Comparison of ENCODE assay signal across 11 cellular contexts in the genomic region with DNA sequence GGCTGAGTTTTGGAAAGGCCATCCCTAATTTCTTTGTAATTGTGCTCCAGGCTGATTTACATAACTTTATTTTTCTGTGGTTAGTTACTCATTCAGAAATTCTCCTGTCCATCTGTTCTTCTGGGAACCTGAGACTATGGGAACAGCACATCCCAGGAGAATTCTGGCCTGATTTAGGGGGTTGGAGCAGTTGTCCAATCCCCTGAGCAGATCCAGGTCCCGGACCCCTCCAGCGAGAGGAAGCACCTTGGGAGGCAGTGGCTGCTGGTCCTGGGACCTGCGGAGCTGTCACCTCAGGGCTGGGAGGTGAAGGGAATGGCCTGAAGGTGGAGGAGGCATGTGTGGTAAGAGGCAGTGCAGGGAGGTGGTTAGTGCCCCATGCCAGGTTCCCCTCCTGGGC. TPM values are rescaled to one million over a fixed set of nuclear protein-coding genes. Genes with fewer than 3 reads are reported as not detected.
DNase-seq lines count a peak whose midpoint lies in the region; ATAC-seq and TF ChIP-seq lines count a peak whose summit lies in the region.
"Had no signal": no experiment of that assay in that cellular context is flagged by ENCODE, and none has a peak within 500 bp of the region (broad histone marks: within the 10 kb centered on the region; RNA-seq: fewer than 3 reads in every experiment).

No MANE protein-coding gene starts in this region.

- ATAC-seq in SK-N-SH treated with all-trans-retinoic acid at 6 μM for 48 hours (peak; percentile 82), GM21528 (IDR thresholded peaks at IDR 0.05; ENCODE audit: low FRiP score, unreplicated experiment) (no peak)
- ATAC-seq: activated naive CD8-positive, alpha-beta T cell treated with anti-CD3 and anti-CD28 coated beads, Interleukin-2, amount 50 U/mL, for 24 hours had no signal

- no peaks in the 10 kb centered on the region for H3K9me3 ChIP-seq in skeletal muscle satellite cell (replicated peaks; ENCODE audit: low read length)

- peaks cover 34% of the 10 kb centered on the region for H3K4me1 ChIP-seq in skeletal muscle satellite cell (ENCODE audit: control insufficient read depth, insufficient read depth, low read length)

- H3K36me3 ChIP-seq in skeletal muscle satellite cell (ENCODE audit: insufficient read depth, low read length) = no peaks in the 10 kb centered on the region

- no peak for TF ChIP-seq CTCF in foreskin fibroblast (IDR thresholded peaks at IDR 0.05; ENCODE audit: low read depth, low read length)

- H3K4me3 ChIP-seq in foreskin fibroblast (ENCODE audit: low read depth in 1 of 2, low read length in 2 of 2) (no peak overlapping the region), skeletal muscle satellite cell (ENCODE audit: low read length) (no peak overlapping the region)

- H3K27me3 ChIP-seq in skeletal muscle satellite cell (ENCODE audit: control insufficient read depth, insufficient read depth, low read length) = no peaks in the 10 kb centered on the region

- H3K9ac ChIP-seq in skeletal muscle satellite cell (ENCODE audit: low read depth, low read length) = peak overlapping the region; percentile 55

- peak; percentile 73 for DNase-seq in GM04503 (ENCODE audit: low read depth)
- DNase-seq in foreskin fibroblast = peak; percentile 83 to 89
- DNase-seq in NCI-H748 (lab: John Stamatoyannopoulos, UW; ENCODE audit: unreplicated experiment) = no peak
- DNase-seq in DMS53 treated with DMSO at 0.1 percent for 48 hours (lab: John Stamatoyannopoulos, UW; ENCODE audit: unreplicated experiment) = no peak
- DNase-seq in GOT3 (lab: John Stamatoyannopoulos, UW) = no peak
- DNase-seq: activated naive CD8-positive, alpha-beta T cell treated with anti-CD3 and anti-CD28 coated beads, Interleukin-2, amount 50 U/mL, for 24 hours; DND-41; KBM-7 had no signal

- peak overlapping the region; percentile 52 for H3K4me2 ChIP-seq in skeletal muscle satellite cell (ENCODE audit: low read length)

TF ChIP-seq in SK-N-SH treated with all-trans-retinoic acid at 6 μM for 48 hours, 23 proteins besides CTCF, POLR2A, EP300 and RAD21:
- no peak for TF ChIP-seq ZNF8 (CRISPR knock-in tag; IDR thresholded peaks at IDR 0.05)
- no peak for TF ChIP-seq SNAI2 (CRISPR knock-in tag; IDR thresholded peaks at IDR 0.05)
- TF ChIP-seq ZNF70 (CRISPR knock-in tag; IDR thresholded peaks at IDR 0.05) = no peak
- no peak for TF ChIP-seq TCF4 (CRISPR knock-in tag; IDR thresholded peaks at IDR 0.05; ENCODE audit: borderline replicate concordance)
- no peak for TF ChIP-seq ZC3H10 (CRISPR knock-in tag; IDR thresholded peaks at IDR 0.05)
- no peak for TF ChIP-seq ARNTL (CRISPR knock-in tag; IDR thresholded peaks at IDR 0.05; ENCODE audit: borderline replicate concordance, low read depth)
- TF ChIP-seq ISL1 (CRISPR knock-in tag; IDR thresholded peaks at IDR 0.05) = no peak
- no peak for TF ChIP-seq ZFP3 (CRISPR knock-in tag; IDR thresholded peaks at IDR 0.05)
- no peak for TF ChIP-seq ZNF565 (CRISPR knock-in tag; conservative IDR thresholded peaks at IDR 0.05; ENCODE audit: low read depth)
- no peak for TF ChIP-seq PPARA (CRISPR knock-in tag; IDR thresholded peaks at IDR 0.05; ENCODE audit: borderline replicate concordance)
- no peak for TF ChIP-seq CSDC2 (CRISPR knock-in tag; IDR thresholded peaks at IDR 0.05)
- no peak for TF ChIP-seq TOX (CRISPR knock-in tag; IDR thresholded peaks at IDR 0.05; ENCODE audit: borderline replicate concordance)
- no peak for TF ChIP-seq ZFP30 (CRISPR knock-in tag; IDR thresholded peaks at IDR 0.05)
- no peak for TF ChIP-seq POU6F1 (CRISPR knock-in tag; IDR thresholded peaks at IDR 0.05; ENCODE audit: borderline replicate concordance, low read depth)
- TF ChIP-seq OSR1 (CRISPR knock-in tag; IDR thresholded peaks at IDR 0.05) = no peak
- TF ChIP-seq, protein P1, sequence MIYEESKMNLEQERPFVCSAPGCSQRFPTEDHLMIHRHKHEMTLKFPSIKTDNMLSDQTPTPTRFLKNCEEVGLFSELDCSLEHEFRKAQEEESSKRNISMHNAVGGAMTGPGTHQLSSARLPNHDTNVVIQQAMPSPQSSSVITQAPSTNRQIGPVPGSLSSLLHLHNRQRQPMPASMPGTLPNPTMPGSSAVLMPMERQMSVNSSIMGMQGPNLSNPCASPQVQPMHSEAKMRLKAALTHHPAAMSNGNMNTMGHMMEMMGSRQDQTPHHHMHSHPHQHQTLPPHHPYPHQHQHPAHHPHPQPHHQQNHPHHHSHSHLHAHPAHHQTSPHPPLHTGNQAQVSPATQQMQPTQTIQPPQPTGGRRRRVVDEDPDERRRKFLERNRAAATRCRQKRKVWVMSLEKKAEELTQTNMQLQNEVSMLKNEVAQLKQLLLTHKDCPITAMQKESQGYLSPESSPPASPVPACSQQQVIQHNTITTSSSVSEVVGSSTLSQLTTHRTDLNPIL (CRISPR knock-in tag; IDR thresholded peaks at IDR 0.05; ENCODE audit: low read depth) = no peak

RNA-seq across cellular contexts. Expression of gene TSPAN9, which starts 40.4 kb away (rescaled TPM):
- total RNA-seq in skeletal muscle satellite cell (2012; rRNA removed) = 5.8 and 15.9 TPM in 2 replicates

Comparison
In these comparisons a context has a peak if more than half of its experiments do, and no peak if none do; other contexts are left out.
1. DNase-seq: peak in GM04503 (single experiment) and foreskin fibroblast (2 of 2); none in NCI-H748 (single experiment), DMS53 treated with DMSO at 0.1 percent for 48 hours (single experiment) and GOT3 (single experiment).